Comparison of ENCODE assay signal across 9 cellular contexts in genomic region chr12:113912761-113913295, GRCh38. TPM values are rescaled to one million over a fixed set of nuclear protein-coding genes. Genes with fewer than 3 reads are reported as not detected.
DNase-seq lines count a peak whose midpoint lies in the region; ATAC-seq and TF ChIP-seq lines count a peak whose summit lies in the region.
"Had no signal": no experiment of that assay in that cellular context is flagged by ENCODE, and none has a peak within 500 bp of the region (broad histone marks: within the 10 kb centered on the region; RNA-seq: fewer than 3 reads in every experiment).

No MANE protein-coding gene starts in this region.

- H3K9me3 Mint-ChIP-seq in activated T-cell treated with anti-CD3 and anti-CD28 coated beads, Interleukin-2, amount 50 U/mL, for 4 hours = no peaks in the 10 kb centered on the region
- no peaks in the 10 kb centered on the region for H3K9me3 Mint-ChIP-seq in neural progenitor cell
- H3K9me3 Mint-ChIP-seq: activated naive CD4-positive, alpha-beta T cell treated with anti-CD3 and anti-CD28 coated beads, Interleukin-2, amount 50 U/mL, for 24 hours had no signal

- peaks cover 45% of the 10 kb centered on the region for H3K36me3 Mint-ChIP-seq in activated T-cell treated with anti-CD3 and anti-CD28 coated beads, Interleukin-2, amount 50 U/mL, for 4 hours (ENCODE audit: insufficient read depth)
- H3K36me3 Mint-ChIP-seq in neural progenitor cell = no peaks in the 10 kb centered on the region

- no peaks in the 10 kb centered on the region for H3K79me2 ChIP-seq in DOHH2 (ENCODE audit: control insufficient read depth, low read length)
- H3K79me2 ChIP-seq in OCI-LY3 (ENCODE audit: low read length) = no peaks in the 10 kb centered on the region
- H3K79me2 ChIP-seq in neural progenitor cell (ENCODE audit: low read depth) = no peaks in the 10 kb centered on the region

- no peaks in the 10 kb centered on the region for H3F3A ChIP-seq in DOHH2 (ENCODE audit: control insufficient read depth, insufficient read depth)
- H3F3A ChIP-seq in neural progenitor cell (ENCODE audit: low read depth) = peaks cover 3% of the 10 kb centered on the region

- H3K27ac ChIP-seq in DOHH2 (ENCODE audit: low read depth, low read length) = no peak overlapping the region
- no peak overlapping the region for H3K27ac ChIP-seq in OCI-LY3 (ENCODE audit: low read length)
- no peak overlapping the region for H3K27ac ChIP-seq in neural progenitor cell
- H3K27ac ChIP-seq in thyroid gland = no peak overlapping the region

- ATAC-seq in activated T-cell treated with anti-CD3 and anti-CD28 coated beads, Interleukin-2, amount 50 U/mL, for 4 hours = peak in 1 of 2 donors; percentile 39
- no peak for ATAC-seq in HG03521 (IDR thresholded peaks at IDR 0.05; ENCODE audit: unreplicated experiment)

- no peak overlapping the region for H2AFZ ChIP-seq in OCI-LY3 (ENCODE audit: low read depth, low read length)
- H2AFZ ChIP-seq in neural progenitor cell (replicated peaks) = no peak overlapping the region

- H3K4me1 Mint-ChIP-seq in activated T-cell treated with anti-CD3 and anti-CD28 coated beads, Interleukin-2, amount 50 U/mL, for 4 hours (ENCODE audit: low read depth) = no peaks in the 10 kb centered on the region
- H3K4me1 Mint-ChIP-seq in neural progenitor cell = peaks cover 38% of the 10 kb centered on the region
- H3K4me1 Mint-ChIP-seq: activated naive CD4-positive, alpha-beta T cell treated with anti-CD3 and anti-CD28 coated beads, Interleukin-2, amount 50 U/mL, for 24 hours had no signal

- no peaks in the 10 kb centered on the region for H3K36me3 ChIP-seq in DOHH2 (ENCODE audit: control insufficient read depth, low read length)
- H3K36me3 ChIP-seq in OCI-LY3 (replicated peaks; ENCODE audit: low read depth, low read length) = peaks cover 20% of the 10 kb centered on the region
- no peaks in the 10 kb centered on the region for H3K36me3 ChIP-seq in neural progenitor cell
- H3K36me3 ChIP-seq in thyroid gland = peaks cover 10 to 17% of the 10 kb centered on the region in 2 donors

- H3K9me3 ChIP-seq in DOHH2 (ENCODE audit: control insufficient read depth, insufficient read depth, low read length) (no peaks in the 10 kb centered on the region), OCI-LY3 (ENCODE audit: insufficient read depth, low read length) (no peaks in the 10 kb centered on the region), neural progenitor cell (ENCODE audit: low read depth) (no peaks in the 10 kb centered on the region), thyroid gland (no peaks in the 10 kb centered on the region)

- no peak overlapping the region for H3K4me3 ChIP-seq in DOHH2 (ENCODE audit: low read length)
- no peak overlapping the region for H3K4me3 ChIP-seq in OCI-LY3 (ENCODE audit: low read length)
- no peak overlapping the region for H3K4me3 ChIP-seq in fibroblast of pulmonary artery (replicated peaks; ENCODE audit: low read depth, low read length)
- H3K4me3 ChIP-seq in neural progenitor cell = no peak overlapping the region
- no peak overlapping the region for H3K4me3 ChIP-seq in thyroid gland (replicated peaks in 1 of 3)

- no peak overlapping the region for H3K4me3 Mint-ChIP-seq in activated T-cell treated with anti-CD3 and anti-CD28 coated beads, Interleukin-2, amount 50 U/mL, for 4 hours
- no peak overlapping the region for H3K4me3 Mint-ChIP-seq in neural progenitor cell
- H3K4me3 Mint-ChIP-seq: activated naive CD4-positive, alpha-beta T cell treated with anti-CD3 and anti-CD28 coated beads, Interleukin-2, amount 50 U/mL, for 24 hours had no signal

- WGBS in thyroid gland, 2 donors = 47 to 53% methylated on average over 12 of the region's 12 CpGs

- no peaks in the 10 kb centered on the region for H3K9me2 ChIP-seq in DOHH2 (replicated peaks; ENCODE audit: control insufficient read depth, low read length)

- no peak overlapping the region for H3K9ac ChIP-seq in OCI-LY3 (ENCODE audit: low read length)
- no peak overlapping the region for H3K9ac ChIP-seq in neural progenitor cell

- H3K4me2 ChIP-seq in DOHH2 (ENCODE audit: low read length) (no peak overlapping the region), OCI-LY3 (ENCODE audit: low read length) (no peak overlapping the region), neural progenitor cell (no peak overlapping the region)

- peak; percentile 93 for TF ChIP-seq CTCF in DOHH2 (IDR thresholded peaks at IDR 0.05; ENCODE audit: low read depth, low read length, poor library complexity, severe bottlenecking)
- TF ChIP-seq CTCF in OCI-LY3 (IDR thresholded peaks at IDR 0.05; ENCODE audit: low read depth, low read length) = peak; percentile 90
- peak; percentile 99 for TF ChIP-seq CTCF in fibroblast of pulmonary artery (IDR thresholded peaks at IDR 0.05; ENCODE audit: low read length, missing control alignments)
- TF ChIP-seq CTCF in neural progenitor cell (IDR thresholded peaks at IDR 0.05) = peak; percentile 100
- peak in 5 of 6 experiments; percentile 49 to 83 (median 65) for TF ChIP-seq CTCF in thyroid gland (IDR thresholded peaks at IDR 0.05)

- H3K27me3 ChIP-seq in DOHH2 (ENCODE audit: control insufficient read depth, low read length) = no peaks in the 10 kb centered on the region
- no peaks in the 10 kb centered on the region for H3K27me3 ChIP-seq in OCI-LY3 (ENCODE audit: low read depth, low read length)
- H3K27me3 ChIP-seq in neural progenitor cell = no peaks in the 10 kb centered on the region
- no peaks in the 10 kb centered on the region for H3K27me3 ChIP-seq in thyroid gland

- H4K20me1 ChIP-seq in DOHH2 (ENCODE audit: control insufficient read depth, insufficient read depth, low read depth, low read length) (no peaks in the 10 kb centered on the region; the same call in 1 of the 2 replicates), OCI-LY3 (ENCODE audit: insufficient read depth, low read length) (no peaks in the 10 kb centered on the region), neural progenitor cell (ENCODE audit: low read depth) (peaks cover 5% of the 10 kb centered on the region)

- peaks cover 4% of the 10 kb centered on the region; the same call in 1 of the 2 replicates for H3K4me1 ChIP-seq in DOHH2 (ENCODE audit: control insufficient read depth, low read length)
- no peaks in the 10 kb centered on the region for H3K4me1 ChIP-seq in OCI-LY3 (ENCODE audit: low read length)
- H3K4me1 ChIP-seq in neural progenitor cell = peaks cover 30% of the 10 kb centered on the region
- H3K4me1 ChIP-seq in thyroid gland = no peaks in the 10 kb centered on the region

- H3K27me3 Mint-ChIP-seq in activated T-cell treated with anti-CD3 and anti-CD28 coated beads, Interleukin-2, amount 50 U/mL, for 4 hours (ENCODE audit: low read depth) = no peaks in the 10 kb centered on the region
- peaks cover 2% of the 10 kb centered on the region for H3K27me3 Mint-ChIP-seq in neural progenitor cell (ENCODE audit: insufficient read depth, low read depth)
- H3K27me3 Mint-ChIP-seq: activated naive CD4-positive, alpha-beta T cell treated with anti-CD3 and anti-CD28 coated beads, Interleukin-2, amount 50 U/mL, for 24 hours had no signal

- no peak for TF ChIP-seq POLR2A in thyroid gland (IDR thresholded peaks at IDR 0.05)

- DNase-seq in HUDEP-2 (lab: John Stamatoyannopoulos, UW; ENCODE audit: unreplicated experiment in 76 of 76) = peak in 58 of 76 experiments; percentile 1 to 74 (median 28)
- peak; percentile 42 for DNase-seq in activated T-cell treated with anti-CD3 and anti-CD28 coated beads, Interleukin-2, amount 50 U/mL, for 4 hours
- DNase-seq in fibroblast of pulmonary artery (ENCODE audit: low read depth) = peak; percentile 86
- DNase-seq in neural progenitor cell (ENCODE audit: low spot score) = peak; percentile 89
- DNase-seq in thyroid gland = peak; percentile 53 to 61

- intact Hi-C loops in thyroid gland (cut with DNase I) = loop anchor here (10.0 kb wide), 1 partner anchor 448 kb away; no protein-coding TSS in a partner anchor

- no peak overlapping the region for H3K27ac Mint-ChIP-seq in neural progenitor cell
- H3K27ac Mint-ChIP-seq: activated naive CD4-positive, alpha-beta T cell treated with anti-CD3 and anti-CD28 coated beads, Interleukin-2, amount 50 U/mL, for 24 hours had no signal

RNA-seq across cellular contexts. Expression of gene RBM19, which starts 53.3 kb away (rescaled TPM):
- total RNA-seq in activated T-cell treated with anti-CD3 and anti-CD28 coated beads, Interleukin-2, amount 50 U/mL, for 4 hours = 100 to 1,000 TPM; 145 to 156 (median 146) TPM
- total RNA-seq in neural progenitor cell (ENCODE audit: low replicate concordance) = 23.5 and 28.7 TPM in 2 replicates
- 10 to 100 TPM; 27.3 to 40.6 (median 36.1) TPM for total RNA-seq in thyroid gland

Comparison
In these comparisons a context has a peak if more than half of its experiments do, and no peak if none do; other contexts are left out.
1. DNase-seq: peak in every context shown above with its lines; median percentile 89 in neural progenitor cell; 86 in fibroblast of pulmonary artery; 57 in thyroid gland; 42 in activated T-cell treated with anti-CD3 and anti-CD28 coated beads, Interleukin-2, amount 50 U/mL, for 4 hours; 28 in HUDEP-2.